Comparison of ENCODE assay signal across 19 cellular contexts in the genomic region with DNA sequence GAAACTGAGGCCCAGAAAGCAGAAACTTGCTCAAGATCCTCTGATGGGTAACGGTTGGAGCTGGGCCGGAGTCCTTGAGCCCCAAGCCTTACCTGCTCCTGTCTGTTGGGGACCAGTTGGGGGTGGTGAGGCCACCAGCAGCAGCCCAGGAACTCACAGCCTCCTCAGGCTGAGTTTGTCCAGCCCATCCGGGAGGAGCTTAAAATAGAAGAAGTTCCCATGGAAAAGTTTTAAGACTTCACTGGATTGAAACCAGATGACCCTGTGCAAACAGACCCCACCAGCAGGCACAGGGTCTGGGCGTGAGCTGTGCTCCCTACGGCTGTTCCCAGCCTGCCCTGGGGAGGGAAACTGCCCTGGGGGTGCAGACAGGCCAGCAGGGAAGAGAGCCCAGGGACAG. TPM values are rescaled to one million over a fixed set of nuclear protein-coding genes. Genes with fewer than 3 reads are reported as not detected.
DNase-seq lines count a peak whose midpoint lies in the region; ATAC-seq, FAIRE-seq and TF ChIP-seq lines count a peak whose summit lies in the region.
"Had no signal": no experiment of that assay in that cellular context is flagged by ENCODE, and none has a peak within 500 bp of the region (broad histone marks: within the 10 kb centered on the region; RNA-seq: fewer than 3 reads in every experiment).

No MANE protein-coding gene starts in this region.

- H3K14ac ChIP-seq in H9 (ENCODE audit: insufficient read depth, low read length): no peak overlapping the region

- intact Hi-C loops in kidney (cut with DNase I): no loop called here
- intact Hi-C loops in sciatic nerve (cut with DNase I): no loop called here
- intact Hi-C loops in adrenal gland (cut with DNase I): no loop called here

- H3K27ac ChIP-seq in H9 (ENCODE audit: insufficient read length, low read depth, low read length) (no peak overlapping the region), kidney (ENCODE audit: low read depth in 2 of 2, low read length in 2 of 2) (no peak overlapping the region), WERI-Rb-1 (no peak overlapping the region), adrenal gland (no peak overlapping the region)
- H3K27ac ChIP-seq: thyroid gland had no signal

- peaks cover 5 to 12% of the 10 kb centered on the region in 2 experiments; a peak in 3 of 4 replicates for H3K4me1 Mint-ChIP-seq in H9
- H3K4me1 Mint-ChIP-seq: activated B cell treated with CpG ODN at 0.5 μM for 24 hours had no signal

- H2BK12ac ChIP-seq in H9 (ENCODE audit: insufficient read length, low read depth, low read length): no peak overlapping the region

- H4K20me1 ChIP-seq in H9 (ENCODE audit: control insufficient read depth, insufficient read depth, insufficient read length): no peaks in the 10 kb centered on the region

- no peaks in the 10 kb centered on the region for H3K4me1 ChIP-seq in H9 (ENCODE audit: insufficient read depth, low read length)
- peaks cover 12 to 14% of the 10 kb centered on the region in 2 donors for H3K4me1 ChIP-seq in kidney (ENCODE audit: control insufficient read depth in 1 of 2, insufficient read depth in 1 of 2, low read depth in 1 of 2, low read length in 2 of 2)
- H3K4me1 ChIP-seq in adrenal gland (replicated peaks in 1 of 2): peaks cover 22 to 26% of the 10 kb centered on the region in 2 donors

- H3K36me3 ChIP-seq in kidney (ENCODE audit: control insufficient read depth in 1 of 2, insufficient read depth in 2 of 2, low read length in 2 of 2) (no peaks in the 10 kb centered on the region), WERI-Rb-1 (no peaks in the 10 kb centered on the region), adrenal gland (replicated peaks in 1 of 2) (no peaks in the 10 kb centered on the region)
- H3K36me3 ChIP-seq: thyroid gland had no signal

- no peak overlapping the region for H3K4ac ChIP-seq in H9 (ENCODE audit: low read depth, low read length)

- TF ChIP-seq CTCF in H9 (conservative IDR thresholded peaks at IDR 0.05): no peak
- no peak for TF ChIP-seq CTCF in kidney (IDR thresholded peaks at IDR 0.05; ENCODE audit: borderline replicate concordance, extremely low read depth, insufficient read depth)
- no peak for TF ChIP-seq CTCF in WERI-Rb-1 (IDR thresholded peaks at IDR 0.05; ENCODE audit: low read depth, low read length)
- no peak for TF ChIP-seq CTCF in adrenal gland (IDR thresholded peaks at IDR 0.05)

- H3T11ph ChIP-seq in H9 (ENCODE audit: low read length): no peak overlapping the region

- H3K23me2 ChIP-seq in H9 (ENCODE audit: insufficient read length, low read depth, low read length, poor library complexity, severe bottlenecking): no peaks in the 10 kb centered on the region

- no peak overlapping the region for H2AFZ ChIP-seq in H9 (ENCODE audit: low read length)

- H2AK5ac ChIP-seq in H9 (ENCODE audit: insufficient read length, low read length): no peak overlapping the region

- H4K91ac ChIP-seq in H9 (ENCODE audit: insufficient read length, low read depth, low read length): no peak overlapping the region

- WGBS in H9 (ENCODE audit: extremely low coverage, insufficient read length, low lambda C conversion rate): no CpG with 5 or more reads among the region's 5 CpGs
- WGBS in adrenal gland, 4 donors: 86 to 95% (median 88%) methylated on average over 5 of the region's 5 CpGs

- H4K8ac ChIP-seq in H9 (replicated peaks; ENCODE audit: insufficient read length, low read depth, low read length): peak overlapping the region; percentile 4

- no peak overlapping the region for H4K5ac ChIP-seq in H9 (ENCODE audit: insufficient read length, low read depth, low read length)

- no peaks in the 10 kb centered on the region; a peak in 1 of 7 replicates for H3K36me3 Mint-ChIP-seq in H9 (ENCODE audit: insufficient read depth in 1 of 3, low read depth in 3 of 3)
- H3K36me3 Mint-ChIP-seq: immature natural killer cell had no signal

- no peak overlapping the region for H3K56ac ChIP-seq in H9 (ENCODE audit: insufficient read length, low read depth, low read length)

- no peak overlapping the region for H2BK20ac ChIP-seq in H9 (ENCODE audit: low read depth, low read length, poor library complexity, severe bottlenecking)

- no peak overlapping the region for H3K9ac ChIP-seq in H9 (ENCODE audit: extremely low read depth, insufficient read length, low read length)
- H3K9ac ChIP-seq in kidney (ENCODE audit: low read length in 2 of 2): no peak overlapping the region

- no peak overlapping the region for H3K23ac ChIP-seq in H9 (ENCODE audit: insufficient read length, low read depth, low read length)

- no peak overlapping the region for H2BK15ac ChIP-seq in H9 (ENCODE audit: low read depth, low read length)

- no peak overlapping the region for H3K4me3 Mint-ChIP-seq in H9
- H3K4me3 Mint-ChIP-seq: activated B cell treated with CpG ODN at 0.5 μM for 24 hours, immature natural killer cell had no signal

- no peak for FAIRE-seq in kidney (lab: Jason Lieb, UNC)

- no peak overlapping the region for H3K27ac Mint-ChIP-seq in H9
- H3K27ac Mint-ChIP-seq: activated B cell treated with CpG ODN at 0.5 μM for 24 hours had no signal

- H3K4me3 ChIP-seq in kidney (ENCODE audit: low read length in 2 of 2): no peak overlapping the region
- H3K4me3 ChIP-seq in WERI-Rb-1 (ENCODE audit: low read depth, low read length): no peak overlapping the region
- H3K4me3 ChIP-seq in adrenal gland: no peak overlapping the region
- H3K4me3 ChIP-seq: thyroid gland had no signal

- peak; percentile 33; the same call in 2 of the 3 replicates for ATAC-seq in SK-N-SH treated with all-trans-retinoic acid at 6 μM for 48 hours
- ATAC-seq in sciatic nerve: no peak
- ATAC-seq in HG02623 (IDR thresholded peaks at IDR 0.05; ENCODE audit: unreplicated experiment): no peak
- no peak for ATAC-seq in HG03095 (IDR thresholded peaks at IDR 0.05; ENCODE audit: unreplicated experiment)

- no peak overlapping the region for H2BK5ac ChIP-seq in H9 (ENCODE audit: insufficient read length, low read length)

- no peaks in the 10 kb centered on the region; the same call in 1 of the 2 replicates for H3K27me3 Mint-ChIP-seq in H9 (ENCODE audit: low read depth)
- H3K27me3 Mint-ChIP-seq: activated B cell treated with CpG ODN at 0.5 μM for 24 hours had no signal

- H3K9me3 Mint-ChIP-seq in H9: no peaks in the 10 kb centered on the region
- H3K9me3 Mint-ChIP-seq: activated B cell treated with CpG ODN at 0.5 μM for 24 hours, immature natural killer cell had no signal

- no peaks in the 10 kb centered on the region for H3K79me1 ChIP-seq in H9 (ENCODE audit: insufficient read depth, low read depth, low read length, poor library complexity, severe bottlenecking)

- no peaks in the 10 kb centered on the region for H3K79me2 ChIP-seq in H9 (ENCODE audit: insufficient read depth, low read length)

- H3K18ac ChIP-seq in H9 (ENCODE audit: insufficient read length, low read depth, low read length): no peak overlapping the region

- H2BK120ac ChIP-seq in H9 (ENCODE audit: low read depth, low read length, poor library complexity, severe bottlenecking): no peak overlapping the region

- no peak for DNase-seq in H9
- DNase-seq in kidney: peak; percentile 55
- DNase-seq in sciatic nerve (ENCODE audit: low spot score): peak; percentile 41
- DNase-seq in WERI-Rb-1: no peak
- DNase-seq in adrenal gland: no peak
- DNase-seq: activated B cell treated with CpG ODN at 0.5 μM for 24 hours; activated CD8-positive, alpha-beta memory T cell treated with anti-CD3 and anti-CD28 coated beads, Interleukin-2, amount 50 U/mL, for 4 hours; activated naive CD4-positive, alpha-beta T cell; Calu3; cortex of kidney; immature natural killer cell; NCI-H226; NK-92 treated with Interleukin-12 subunit alpha and Interleukin-12 subunit beta, amount 100 ng/mL, for 24 hours; stimulated activated CD4-positive, alpha-beta T cell treated with anti-CD3 and anti-CD28 coated beads, Interleukin-4, amount 100 ng/mL, for 24 hours; T-helper 2 cell; thyroid gland had no signal

- H3K9me3 ChIP-seq in H9 (ENCODE audit: control insufficient read depth, low read depth, low read length) (no peaks in the 10 kb centered on the region), kidney (ENCODE audit: control insufficient read depth in 1 of 2, low read length in 2 of 2) (no peaks in the 10 kb centered on the region), WERI-Rb-1 (ENCODE audit: severe bottlenecking) (no peaks in the 10 kb centered on the region), adrenal gland (replicated peaks in 1 of 3) (no peaks in the 10 kb centered on the region)
- H3K9me3 ChIP-seq: thyroid gland had no signal

- TF ChIP-seq POLR2A in adrenal gland (IDR thresholded peaks at IDR 0.05): no peak

- H3K27me3 ChIP-seq in H9 (ENCODE audit: insufficient read depth, low read length) (no peaks in the 10 kb centered on the region), WERI-Rb-1 (ENCODE audit: insufficient read depth, low read depth, severe bottlenecking) (no peaks in the 10 kb centered on the region), adrenal gland (no peaks in the 10 kb centered on the region)
- H3K27me3 ChIP-seq: thyroid gland had no signal

- no peak overlapping the region for H3K4me2 ChIP-seq in H9 (ENCODE audit: insufficient read depth, insufficient read length, low read length)

TF ChIP-seq in SK-N-SH treated with all-trans-retinoic acid at 6 μM for 48 hours, 23 proteins besides CTCF, POLR2A, EP300 and RAD21 (continues in another document):
- TF ChIP-seq, protein P1, sequence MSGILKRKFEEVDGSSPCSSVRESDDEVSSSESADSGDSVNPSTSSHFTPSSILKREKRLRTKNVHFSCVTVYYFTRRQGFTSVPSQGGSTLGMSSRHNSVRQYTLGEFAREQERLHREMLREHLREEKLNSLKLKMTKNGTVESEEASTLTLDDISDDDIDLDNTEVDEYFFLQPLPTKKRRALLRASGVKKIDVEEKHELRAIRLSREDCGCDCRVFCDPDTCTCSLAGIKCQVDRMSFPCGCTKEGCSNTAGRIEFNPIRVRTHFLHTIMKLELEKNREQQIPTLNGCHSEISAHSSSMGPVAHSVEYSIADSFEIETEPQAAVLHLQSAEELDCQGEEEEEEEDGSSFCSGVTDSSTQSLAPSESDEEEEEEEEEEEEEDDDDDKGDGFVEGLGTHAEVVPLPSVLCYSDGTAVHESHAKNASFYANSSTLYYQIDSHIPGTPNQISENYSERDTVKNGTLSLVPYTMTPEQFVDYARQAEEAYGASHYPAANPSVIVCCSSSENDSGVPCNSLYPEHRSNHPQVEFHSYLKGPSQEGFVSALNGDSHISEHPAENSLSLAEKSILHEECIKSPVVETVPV (CRISPR knock-in tag; IDR thresholded peaks at IDR 0.05): no peak

RNA-seq across cellular contexts. Expression of gene FOSL2, which starts 40.6 kb away (rescaled TPM):
- total RNA-seq in H9 (2021) (7.3 and 7.4 TPM in 2 replicates), kidney (149 TPM), sciatic nerve (230 TPM), adrenal gland (100 to 1,000 TPM; 392 to 760 (median 431) TPM)
- polyA plus RNA-seq in kidney (ENCODE audit: insufficient read depth, low read depth, low replicate concordance) (20.6 TPM), adrenal gland (100 to 1,000 TPM in 1 of 3 donors, 10 to 100 TPM in 2; 83.3 to 143 (median 92.8) TPM)

Comparison
In these comparisons a context has a peak if more than half of its experiments do, and no peak if none do; other contexts are left out.
1. DNase-seq: peak in kidney (single experiment) and sciatic nerve (single experiment); none in H9 (single experiment), WERI-Rb-1 (single experiment) and adrenal gland (0 of 7).
2. RNA of gene FOSL2, which starts 40.6 kb away (total RNA-seq): 392 to 760 TPM in adrenal gland, 230 TPM in sciatic nerve (single experiment) and 149 TPM in kidney (single experiment); 7.3 to 7.4 TPM in H9; every median in the first group is over 10 times any median in the second.